ENCODE assay signal across 8 cellular contexts in genomic region chr6:37171970-37172812, GRCh38.
DNase-seq lines count a peak whose midpoint lies in the region; ATAC-seq and TF ChIP-seq lines count a peak whose summit lies in the region.

No MANE protein-coding gene starts in this region.

- peak overlapping the region; percentile 84 for H3K4me3 ChIP-seq in epithelial cell of esophagus (ENCODE audit: low read length)

- DNase-seq in GM04503 (ENCODE audit: low read depth) (peak; percentile 81), KBM-7 (peak; percentile 100), OCI-M1 (lab: John Stamatoyannopoulos, UW) (peak; percentile 98), activated T-cell treated with anti-CD3 and anti-CD28 coated beads for 24 hours (ENCODE audit: low read depth) (peak; percentile 87), epithelial cell of esophagus (ENCODE audit: low read depth) (peak; percentile 93), middle frontal gyrus (ENCODE audit: extremely low spot score, low spot score) (peak; percentile 81)
- peak; percentile 73 to 85 for DNase-seq in stimulated activated CD8-positive, alpha-beta memory T cell treated with anti-CD3 and anti-CD28 coated beads, Interleukin-15, amount 100 ng/mL, for 4 hours (ENCODE audit: low read depth in 2 of 2)

- peak; percentile 86 for TF ChIP-seq CTCF in epithelial cell of esophagus (IDR thresholded peaks at IDR 0.05; ENCODE audit: insufficient read depth, low read depth, low read length, missing control alignments)

- no peak for ATAC-seq in GM19395 (IDR thresholded peaks at IDR 0.05; ENCODE audit: unreplicated experiment)

- in situ Hi-C loops in KBM-7 (cut with MboI; ENCODE audit: low pct_unique_long_range_greater_than_20kb, low sequenced_read_pairs): loop anchor here (10.0 kb wide), 1 partner anchor 117 kb away; no protein-coding TSS in a partner anchor
